27 cellular contexts compared by ENCODE assay signal in the genomic region with DNA sequence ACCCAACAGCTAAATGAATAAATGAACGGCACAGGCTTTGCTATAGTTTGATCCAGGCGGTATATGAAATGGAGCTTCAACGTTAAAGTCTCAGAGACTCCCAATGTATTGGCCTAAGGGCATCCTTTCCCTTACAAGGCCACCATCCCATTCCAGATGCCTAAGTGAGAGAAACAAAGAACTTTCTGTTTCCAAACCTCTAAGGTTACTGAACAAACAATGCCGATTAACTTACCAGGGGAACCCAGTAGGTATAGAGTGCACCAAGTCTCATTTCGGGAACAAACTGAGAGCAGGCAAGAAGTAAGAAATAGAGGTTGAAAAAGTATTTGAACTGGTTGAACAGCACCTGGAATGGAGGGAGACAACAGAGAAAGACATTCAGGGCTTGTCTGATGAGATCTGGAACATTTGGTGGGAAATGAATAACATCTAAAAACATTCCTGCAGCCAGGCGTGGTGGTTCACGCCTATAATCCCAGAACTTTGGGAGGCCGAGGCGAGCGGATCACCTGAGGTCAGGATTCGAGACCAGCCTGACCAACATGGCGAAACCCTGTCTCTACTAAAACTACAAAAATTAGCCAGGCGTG. TPM values are rescaled to one million over a fixed set of nuclear protein-coding genes. Genes with fewer than 3 reads are reported as not detected.
A peak's percentile ranks its signal among the peaks of the same experiment; 100 is the strongest.
DNase-seq lines count a peak whose midpoint lies in the region; ATAC-seq and TF ChIP-seq lines count a peak whose summit lies in the region.
"Had no signal": no experiment of that assay in that cellular context is flagged by ENCODE, and none has a peak within 500 bp of the region (broad histone marks: within the 10 kb centered on the region; RNA-seq: fewer than 3 reads in every experiment).

No MANE protein-coding gene starts in this region.

- no peaks in the 10 kb centered on the region for H3K27me3 Mint-ChIP-seq in Calu3 (ENCODE audit: unreplicated experiment)
- H3K27me3 Mint-ChIP-seq: dendritic cell treated with granulocyte-macrophage colony-stimulating factor and Interleukin-4, amounts not matched to agents 40 ng/mL and 50 ng/mL, for 4 days had no signal

- ATAC-seq in HG03354 (IDR thresholded peaks at IDR 0.05; ENCODE audit: poor library complexity, severe bottlenecking, unreplicated experiment), result no peak
- ATAC-seq: activated CD4-positive, CD25-positive, alpha-beta regulatory T cell treated with anti-CD3 and anti-CD28 coated beads, Interleukin-2, amount 50 U/mL, for 24 hours; heart right ventricle; naive thymus-derived CD4-positive, alpha-beta T cell; stimulated activated effector memory CD8-positive, alpha-beta T cell treated with anti-CD3 and anti-CD28 coated beads, Interleukin-12 subunit alpha, Interleukin-12 subunit beta, amount 100 ng/mL, for 72 hours had no signal

- DNase-seq in Calu3 (peak; percentile 51), Karpas-422 (peak; percentile 27), RPMI7951 (ENCODE audit: low read depth) (peak; percentile 85), islet precursor cell (peak; percentile 69), sigmoid colon (no peak), NCI-H128 (lab: John Stamatoyannopoulos, UW; ENCODE audit: unreplicated experiment) (no peak), left ventricle myocardium inferior (no peak)
- DNase-seq: activated CD4-positive, alpha-beta T cell treated with anti-CD3 and anti-CD28 coated beads, Interleukin-2, amount 50 U/mL, for 48 hours; activated naive CD4-positive, alpha-beta T cell treated with Interleukin-2 at 50 U/mL for 16 hours; adrenal gland; CD8-positive, alpha-beta memory T cell; DMS153; H9; heart right ventricle; kidney; naive thymus-derived CD4-positive, alpha-beta T cell; NCI-H1694; NCI-H524; nucleus accumbens; SK-N-SH; T-helper 2 cell; transverse colon had no signal

- no peaks in the 10 kb centered on the region for H3K36me3 ChIP-seq in Karpas-422 (ENCODE audit: insufficient read depth, low read length)
- H3K36me3 ChIP-seq in sigmoid colon, result peaks cover 0 to 12% (median 2%) of the 10 kb centered on the region in 4 donors
- peaks cover 25% of the 10 kb centered on the region for H3K36me3 ChIP-seq in left ventricle myocardium inferior
- H3K36me3 ChIP-seq: adrenal gland, transverse colon had no signal

- H3K4me3 ChIP-seq in Karpas-422 (ENCODE audit: low read length) (no peak overlapping the region), sigmoid colon (no peak overlapping the region), left ventricle myocardium inferior (no peak overlapping the region)
- H3K4me3 ChIP-seq: adrenal gland, heart right ventricle, transverse colon had no signal

- H3K27ac Mint-ChIP-seq in Calu3 (ENCODE audit: unreplicated experiment), result peak overlapping the region; percentile 78
- H3K27ac Mint-ChIP-seq: activated T-helper 1 cell treated with anti-CD3 and anti-CD28 coated beads, Interleukin-12 subunit alpha, Interleukin-12 subunit beta, Interleukin-2, Interleukin-4 antibody, amounts not matched to agents 30 ng/mL and 10 ng/mL and 1 ng/mL, durations not matched to agents 14 hours and 24 hours and 36 hours; dendritic cell treated with granulocyte-macrophage colony-stimulating factor and Interleukin-4, amounts not matched to agents 40 ng/mL and 50 ng/mL, for 4 days; H9; naive thymus-derived CD4-positive, alpha-beta T cell; stimulated activated effector memory CD8-positive, alpha-beta T cell treated with anti-CD3 and anti-CD28 coated beads, Interleukin-12 subunit alpha, Interleukin-12 subunit beta, amount 100 ng/mL, for 72 hours had no signal

- CTCF ChIA-PET in Calu3 (lab: Charles Lee), result interaction anchor here (0.5 kb wide), 1 partner anchor 1547 kb away, joined by 3 read pairs; no protein-coding TSS in a partner anchor

- no TSS peak for BruUV-seq in Calu3 (replicated peaks; lab: Mats Ljungman, UMichigan)

- H2AFZ ChIP-seq in Karpas-422 (ENCODE audit: low read length), result no peak overlapping the region

- H3K79me2 ChIP-seq in Karpas-422 (ENCODE audit: low read length), result no peaks in the 10 kb centered on the region

- H3K9ac ChIP-seq in Karpas-422 (ENCODE audit: low read length), result no peak overlapping the region
- H3K9ac ChIP-seq: SK-N-SH had no signal

- H3K9me2 ChIP-seq in Karpas-422 (replicated peaks; ENCODE audit: insufficient read depth, low read length), result no peaks in the 10 kb centered on the region
- H3K9me2 ChIP-seq: SK-N-SH had no signal

- no peak for TF ChIP-seq EP300 in sigmoid colon (IDR thresholded peaks at IDR 0.05)

- H4K20me1 ChIP-seq in Karpas-422 (ENCODE audit: insufficient read depth, low read depth, low read length), result no peaks in the 10 kb centered on the region

- intact Hi-C loops in Calu3 (cut with micrococcal nuclease; ENCODE audit: unreplicated experiment) (no loop called here), sigmoid colon (cut with DNase I) (no loop called here), left ventricle myocardium inferior (cut with micrococcal nuclease) (no loop called here)

- TF ChIP-seq CTCF in Calu3 (IDR thresholded peaks at IDR 0.05; ENCODE audit: unreplicated experiment) (no peak), sigmoid colon (IDR thresholded peaks at IDR 0.05) (no peak), left ventricle myocardium inferior (IDR thresholded peaks at IDR 0.05; ENCODE audit: borderline replicate concordance) (no peak)

- H3K4me1 ChIP-seq in Karpas-422 (ENCODE audit: low read length) (no peaks in the 10 kb centered on the region), sigmoid colon (no peaks in the 10 kb centered on the region), left ventricle myocardium inferior (no peaks in the 10 kb centered on the region)
- H3K4me1 ChIP-seq: adrenal gland, heart right ventricle, transverse colon had no signal

- peaks cover 16% of the 10 kb centered on the region for H3K4me1 Mint-ChIP-seq in Calu3 (ENCODE audit: low read depth, unreplicated experiment)
- H3K4me1 Mint-ChIP-seq: CD8-positive, alpha-beta memory T cell had no signal

- H3K9me3 ChIP-seq in Karpas-422 (ENCODE audit: low read length) (no peaks in the 10 kb centered on the region), sigmoid colon (no peaks in the 10 kb centered on the region), left ventricle myocardium inferior (replicated peaks) (no peaks in the 10 kb centered on the region)
- H3K9me3 ChIP-seq: adrenal gland, heart right ventricle, SK-N-SH, transverse colon had no signal

- peaks cover 24% of the 10 kb centered on the region for H3K36me3 Mint-ChIP-seq in Calu3 (ENCODE audit: insufficient read depth, unreplicated experiment)
- H3K36me3 Mint-ChIP-seq: CD8-positive, alpha-beta memory T cell; naive thymus-derived CD4-positive, alpha-beta T cell had no signal

- H3K9me3 Mint-ChIP-seq in Calu3 (ENCODE audit: low read depth, unreplicated experiment), result no peaks in the 10 kb centered on the region
- H3K9me3 Mint-ChIP-seq: activated T-helper 1 cell treated with anti-CD3 and anti-CD28 coated beads, Interleukin-12 subunit alpha, Interleukin-12 subunit beta, Interleukin-2, Interleukin-4 antibody, amounts not matched to agents 30 ng/mL and 10 ng/mL and 1 ng/mL, durations not matched to agents 14 hours and 24 hours and 36 hours; CD8-positive, alpha-beta memory T cell; dendritic cell treated with granulocyte-macrophage colony-stimulating factor and Interleukin-4, amounts not matched to agents 40 ng/mL and 50 ng/mL, for 4 days; H9; stimulated activated effector memory CD8-positive, alpha-beta T cell treated with anti-CD3 and anti-CD28 coated beads, Interleukin-12 subunit alpha, Interleukin-12 subunit beta, amount 100 ng/mL, for 72 hours had no signal

- H3K27ac ChIP-seq in Karpas-422 (ENCODE audit: low read length) (no peak overlapping the region), sigmoid colon (no peak overlapping the region), left ventricle myocardium inferior (replicated peaks) (no peak overlapping the region)
- H3K27ac ChIP-seq: adrenal gland, heart right ventricle, transverse colon had no signal

- H3K27me3 ChIP-seq in Karpas-422 (ENCODE audit: low read length) (no peaks in the 10 kb centered on the region), sigmoid colon (no peaks in the 10 kb centered on the region), left ventricle myocardium inferior (ENCODE audit: low read depth) (no peaks in the 10 kb centered on the region)
- H3K27me3 ChIP-seq: adrenal gland, heart right ventricle, transverse colon had no signal

- H3K4me2 ChIP-seq in Karpas-422 (ENCODE audit: low read depth, low read length, poor library complexity, severe bottlenecking), result no peak overlapping the region
- H3K4me2 ChIP-seq: SK-N-SH had no signal

- peak overlapping the region; percentile 33 for H3K4me3 Mint-ChIP-seq in Calu3 (ENCODE audit: low read depth, unreplicated experiment)
- H3K4me3 Mint-ChIP-seq: activated T-helper 1 cell treated with anti-CD3 and anti-CD28 coated beads, Interleukin-12 subunit alpha, Interleukin-12 subunit beta, Interleukin-2, Interleukin-4 antibody, amounts not matched to agents 30 ng/mL and 10 ng/mL and 1 ng/mL, durations not matched to agents 14 hours and 24 hours and 36 hours; CD8-positive, alpha-beta memory T cell; dendritic cell treated with granulocyte-macrophage colony-stimulating factor and Interleukin-4, amounts not matched to agents 40 ng/mL and 50 ng/mL, for 4 days; H9; naive thymus-derived CD4-positive, alpha-beta T cell; stimulated activated effector memory CD8-positive, alpha-beta T cell treated with anti-CD3 and anti-CD28 coated beads, Interleukin-12 subunit alpha, Interleukin-12 subunit beta, amount 100 ng/mL, for 72 hours had no signal

- no peak for TF ChIP-seq POLR2A in sigmoid colon (IDR thresholded peaks at IDR 0.05)

- whole genome bisulfite sequencing in sigmoid colon, 2 donors, result 77 to 90% methylated on average over 13 of the region's 13 CpGs

RNA-seq across cellular contexts. Expression of a gene that starts 42.5 kb away (rescaled TPM):
- 90.3 and 98.5 TPM in 2 replicates for total RNA-seq in Calu3 (2022)
- 0.04 and 0.19 TPM in 2 replicates for total RNA-seq in Karpas-422 (2014; rRNA removed; shearing (Covaris generic); ENCODE audit: low replicate concordance)
- total RNA-seq in RPMI7951 (2014; rRNA removed; shearing (Covaris generic)), result 18.7 and 19.9 TPM in 2 replicates
- 10 to 100 TPM; 31.0 to 34.8 (median 34.4) TPM for total RNA-seq in sigmoid colon
- 10 to 100 TPM in 1 of 3 donors, 1 to 10 TPM in 2; 4.2 to 17.3 (median 5.3) TPM for polyA plus RNA-seq in sigmoid colon
- 25.2 TPM for total RNA-seq in left ventricle myocardium inferior
- polyA plus RNA-seq: naive thymus-derived CD4-positive, alpha-beta T cell had no signal

Comparison
In these comparisons a context has a peak if more than half of its experiments do, and no peak if none do; other contexts are left out.
1. DNase-seq: peak in Calu3 (single experiment), Karpas-422 (single experiment), RPMI7951 (single experiment) and islet precursor cell (single experiment); none in sigmoid colon (single experiment), NCI-H128 (single experiment) and left ventricle myocardium inferior (single experiment).
2. RNA of a gene that starts 42.5 kb away (total RNA-seq): 90.3 to 98.5 TPM in Calu3, 31.0 to 34.8 TPM in sigmoid colon, 25.2 TPM in left ventricle myocardium inferior (single experiment) and 18.7 to 19.9 TPM in RPMI7951; 0.04 to 0.19 TPM in Karpas-422; every median in the first group is over 10 times any median in the second.